ENCODE assay signal across 1 cellular context in genomic region chrX:39688219-39688575, GRCh38.
TF ChIP-seq lines count a peak whose summit lies in the region.

No MANE protein-coding gene starts in this region.

TF ChIP-seq in K562, 482 proteins besides CTCF, POLR2A, EP300 and RAD21 (continued from another document):
- TF ChIP-seq CBX5 (IDR thresholded peaks at IDR 0.05; ENCODE audit: borderline replicate concordance, low read depth): no peak
- TF ChIP-seq ETV1 (tag; conservative IDR thresholded peaks at IDR 0.05; ENCODE audit: low read depth): 0 out of 2 replicates have a peak, but pooled peaks have one; percentile 24
- no peak for TF ChIP-seq ERF (CRISPR knock-in tag; IDR thresholded peaks at IDR 0.05)
- no peak for TF ChIP-seq RBM22 (IDR thresholded peaks at IDR 0.05; ENCODE audit: low read depth, low read length, poor library complexity, severe bottlenecking)
- no peak for TF ChIP-seq E2F1 (CRISPR knock-in tag; IDR thresholded peaks at IDR 0.05)
- 0 out of 2 replicates have a peak, but pooled peaks have one; percentile 27 for TF ChIP-seq NFE2 (IDR thresholded peaks at IDR 0.05; ENCODE audit: low read depth)
- TF ChIP-seq POLR2G (IDR thresholded peaks at IDR 0.05; ENCODE audit: low read depth, low read length): no peak
- TF ChIP-seq NFATC3 (IDR thresholded peaks at IDR 0.05): no peak
- no peak for TF ChIP-seq TOE1 (IDR thresholded peaks at IDR 0.05; ENCODE audit: borderline replicate concordance)
- TF ChIP-seq TOE1 (CRISPR knock-in tag; IDR thresholded peaks at IDR 0.05; ENCODE audit: borderline replicate concordance, low read depth): no peak
- TF ChIP-seq MAFG (tag; conservative IDR thresholded peaks at IDR 0.05): peak; percentile 56
- TF ChIP-seq DPF2 (IDR thresholded peaks at IDR 0.05): no peak
- peak; percentile 75 for TF ChIP-seq ZNF316 (IDR thresholded peaks at IDR 0.05)
- no peak for TF ChIP-seq THRA (IDR thresholded peaks at IDR 0.05)
- no peak for TF ChIP-seq HSF4 (CRISPR knock-in tag; IDR thresholded peaks at IDR 0.05; ENCODE audit: borderline replicate concordance)
- TF ChIP-seq C11orf30 (IDR thresholded peaks at IDR 0.05; ENCODE audit: low read depth): peak; percentile 71
- TF ChIP-seq CHD7 (IDR thresholded peaks at IDR 0.05; ENCODE audit: low read depth, low read length): no peak
- no peak for TF ChIP-seq ETS1 (conservative IDR thresholded peaks at IDR 0.05; ENCODE audit: control insufficient read depth, low read depth, low read length)
- no peak for TF ChIP-seq ZNF778 (CRISPR knock-in tag; IDR thresholded peaks at IDR 0.05)
- TF ChIP-seq TRIM24 (IDR thresholded peaks at IDR 0.05): no peak
- TF ChIP-seq NR2C1 (IDR thresholded peaks at IDR 0.05): no peak
- 0 out of 2 replicates have a peak, but pooled peaks have one; percentile 15 for TF ChIP-seq NR2C1 (tag; IDR thresholded peaks at IDR 0.05)
- TF ChIP-seq KDM5B (IDR thresholded peaks at IDR 0.05; ENCODE audit: insufficient replicate concordance, low read depth, low read length): no peak
- no peak for TF ChIP-seq ZNF140 (CRISPR knock-in tag; IDR thresholded peaks at IDR 0.05)
- TF ChIP-seq ZNF134 (CRISPR knock-in tag; conservative IDR thresholded peaks at IDR 0.05): no peak
- TF ChIP-seq MCM7 (IDR thresholded peaks at IDR 0.05): no peak
